In the genomic region with DNA sequence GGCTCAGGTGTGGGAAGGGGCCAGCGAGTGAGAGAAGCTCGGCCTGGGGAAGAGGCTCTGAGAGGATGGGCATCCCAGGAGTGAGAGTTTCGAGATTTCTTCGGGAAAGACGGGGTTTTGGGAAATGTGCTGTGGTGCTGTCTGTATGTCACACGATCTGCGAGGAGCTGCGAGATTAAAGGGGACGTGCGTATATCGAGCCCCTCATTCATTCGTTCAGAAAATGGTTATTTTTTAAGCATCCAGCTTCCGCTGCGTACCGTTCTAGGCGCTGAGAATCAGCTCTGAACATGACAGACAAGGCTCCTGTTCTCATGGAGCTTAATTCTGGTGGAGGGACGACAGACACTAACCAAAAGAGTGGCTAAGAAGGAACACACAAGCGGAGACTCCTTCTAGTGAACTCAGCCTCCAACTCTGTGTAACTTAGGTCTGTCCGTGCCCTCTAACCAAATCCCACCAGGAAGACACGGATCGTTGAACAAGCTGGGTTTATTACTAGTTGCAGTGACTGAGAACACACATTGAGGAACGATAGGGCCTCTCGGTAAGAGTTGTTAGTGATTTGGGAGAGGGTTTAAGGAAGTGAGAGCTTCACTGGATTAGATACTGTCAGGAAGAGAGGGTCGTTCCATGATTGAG, we compare ENCODE assay signal across 1 cellular context.
TF ChIP-seq lines count a peak whose summit lies in the region.

No MANE protein-coding gene starts in this region.

TF ChIP-seq in HepG2, 621 proteins besides CTCF, POLR2A, EP300 and RAD21 (continued from another document and continues in another):
- TF ChIP-seq, protein P1, sequence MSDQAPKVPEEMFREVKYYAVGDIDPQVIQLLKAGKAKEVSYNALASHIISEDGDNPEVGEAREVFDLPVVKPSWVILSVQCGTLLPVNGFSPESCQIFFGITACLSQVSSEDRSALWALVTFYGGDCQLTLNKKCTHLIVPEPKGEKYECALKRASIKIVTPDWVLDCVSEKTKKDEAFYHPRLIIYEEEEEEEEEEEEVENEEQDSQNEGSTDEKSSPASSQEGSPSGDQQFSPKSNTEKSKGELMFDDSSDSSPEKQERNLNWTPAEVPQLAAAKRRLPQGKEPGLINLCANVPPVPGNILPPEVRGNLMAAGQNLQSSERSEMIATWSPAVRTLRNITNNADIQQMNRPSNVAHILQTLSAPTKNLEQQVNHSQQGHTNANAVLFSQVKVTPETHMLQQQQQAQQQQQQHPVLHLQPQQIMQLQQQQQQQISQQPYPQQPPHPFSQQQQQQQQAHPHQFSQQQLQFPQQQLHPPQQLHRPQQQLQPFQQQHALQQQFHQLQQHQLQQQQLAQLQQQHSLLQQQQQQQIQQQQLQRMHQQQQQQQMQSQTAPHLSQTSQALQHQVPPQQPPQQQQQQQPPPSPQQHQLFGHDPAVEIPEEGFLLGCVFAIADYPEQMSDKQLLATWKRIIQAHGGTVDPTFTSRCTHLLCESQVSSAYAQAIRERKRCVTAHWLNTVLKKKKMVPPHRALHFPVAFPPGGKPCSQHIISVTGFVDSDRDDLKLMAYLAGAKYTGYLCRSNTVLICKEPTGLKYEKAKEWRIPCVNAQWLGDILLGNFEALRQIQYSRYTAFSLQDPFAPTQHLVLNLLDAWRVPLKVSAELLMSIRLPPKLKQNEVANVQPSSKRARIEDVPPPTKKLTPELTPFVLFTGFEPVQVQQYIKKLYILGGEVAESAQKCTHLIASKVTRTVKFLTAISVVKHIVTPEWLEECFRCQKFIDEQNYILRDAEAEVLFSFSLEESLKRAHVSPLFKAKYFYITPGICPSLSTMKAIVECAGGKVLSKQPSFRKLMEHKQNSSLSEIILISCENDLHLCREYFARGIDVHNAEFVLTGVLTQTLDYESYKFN (CRISPR knock-in tag; conservative IDR thresholded peaks at IDR 0.05), result no peak
- TF ChIP-seq, protein P2, sequence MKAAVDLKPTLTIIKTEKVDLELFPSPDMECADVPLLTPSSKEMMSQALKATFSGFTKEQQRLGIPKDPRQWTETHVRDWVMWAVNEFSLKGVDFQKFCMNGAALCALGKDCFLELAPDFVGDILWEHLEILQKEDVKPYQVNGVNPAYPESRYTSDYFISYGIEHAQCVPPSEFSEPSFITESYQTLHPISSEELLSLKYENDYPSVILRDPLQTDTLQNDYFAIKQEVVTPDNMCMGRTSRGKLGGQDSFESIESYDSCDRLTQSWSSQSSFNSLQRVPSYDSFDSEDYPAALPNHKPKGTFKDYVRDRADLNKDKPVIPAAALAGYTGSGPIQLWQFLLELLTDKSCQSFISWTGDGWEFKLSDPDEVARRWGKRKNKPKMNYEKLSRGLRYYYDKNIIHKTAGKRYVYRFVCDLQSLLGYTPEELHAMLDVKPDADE (CRISPR knock-in tag; IDR thresholded peaks at IDR 0.05), result no peak
- no peak for TF ChIP-seq CREB1 (IDR thresholded peaks at IDR 0.05)
- TF ChIP-seq CREB1 (CRISPR knock-in tag; IDR thresholded peaks at IDR 0.05), result peak; percentile 51; the same call in 1 of the 2 replicates
- TF ChIP-seq CEBPB (IDR thresholded peaks at IDR 0.05; ENCODE audit: borderline replicate concordance, low read depth, low read length), result no peak
- no peak for TF ChIP-seq ZNF253 (CRISPR knock-in tag; IDR thresholded peaks at IDR 0.05; ENCODE audit: borderline replicate concordance)
- no peak for TF ChIP-seq HOXD1 (CRISPR knock-in tag; IDR thresholded peaks at IDR 0.05)
- TF ChIP-seq ZKSCAN1 (IDR thresholded peaks at IDR 0.05; ENCODE audit: low read length), result no peak
- no peak for TF ChIP-seq ZNF589 (CRISPR knock-in tag; conservative IDR thresholded peaks at IDR 0.05)
- TF ChIP-seq, protein P3, sequence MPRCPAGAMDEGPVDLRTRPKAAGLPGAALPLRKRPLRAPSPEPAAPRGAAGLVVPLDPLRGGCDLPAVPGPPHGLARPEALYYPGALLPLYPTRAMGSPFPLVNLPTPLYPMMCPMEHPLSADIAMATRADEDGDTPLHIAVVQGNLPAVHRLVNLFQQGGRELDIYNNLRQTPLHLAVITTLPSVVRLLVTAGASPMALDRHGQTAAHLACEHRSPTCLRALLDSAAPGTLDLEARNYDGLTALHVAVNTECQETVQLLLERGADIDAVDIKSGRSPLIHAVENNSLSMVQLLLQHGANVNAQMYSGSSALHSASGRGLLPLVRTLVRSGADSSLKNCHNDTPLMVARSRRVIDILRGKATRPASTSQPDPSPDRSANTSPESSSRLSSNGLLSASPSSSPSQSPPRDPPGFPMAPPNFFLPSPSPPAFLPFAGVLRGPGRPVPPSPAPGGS (CRISPR knock-in tag; IDR thresholded peaks at IDR 0.05), result no peak
- peak; percentile 77; the same call in 1 of the 2 replicates for TF ChIP-seq ZNF230 (CRISPR knock-in tag; IDR thresholded peaks at IDR 0.05)
- TF ChIP-seq, protein P4, sequence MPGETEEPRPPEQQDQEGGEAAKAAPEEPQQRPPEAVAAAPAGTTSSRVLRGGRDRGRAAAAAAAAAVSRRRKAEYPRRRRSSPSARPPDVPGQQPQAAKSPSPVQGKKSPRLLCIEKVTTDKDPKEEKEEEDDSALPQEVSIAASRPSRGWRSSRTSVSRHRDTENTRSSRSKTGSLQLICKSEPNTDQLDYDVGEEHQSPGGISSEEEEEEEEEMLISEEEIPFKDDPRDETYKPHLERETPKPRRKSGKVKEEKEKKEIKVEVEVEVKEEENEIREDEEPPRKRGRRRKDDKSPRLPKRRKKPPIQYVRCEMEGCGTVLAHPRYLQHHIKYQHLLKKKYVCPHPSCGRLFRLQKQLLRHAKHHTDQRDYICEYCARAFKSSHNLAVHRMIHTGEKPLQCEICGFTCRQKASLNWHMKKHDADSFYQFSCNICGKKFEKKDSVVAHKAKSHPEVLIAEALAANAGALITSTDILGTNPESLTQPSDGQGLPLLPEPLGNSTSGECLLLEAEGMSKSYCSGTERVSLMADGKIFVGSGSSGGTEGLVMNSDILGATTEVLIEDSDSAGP (CRISPR knock-in tag; IDR thresholded peaks at IDR 0.05; ENCODE audit: borderline replicate concordance), result peak; percentile 80
- no peak for TF ChIP-seq GTF3A (CRISPR knock-in tag; conservative IDR thresholded peaks at IDR 0.05)
- TF ChIP-seq ETV5 (CRISPR knock-in tag; IDR thresholded peaks at IDR 0.05; ENCODE audit: borderline replicate concordance), result no peak
- TF ChIP-seq PTBP1 (IDR thresholded peaks at IDR 0.05; ENCODE audit: low read depth, low read length, poor library complexity, severe bottlenecking), result no peak
- no peak for TF ChIP-seq ZNF572 (CRISPR knock-in tag; IDR thresholded peaks at IDR 0.05)
- TF ChIP-seq ZNF878 (CRISPR knock-in tag; IDR thresholded peaks at IDR 0.05), result no peak
- no peak for TF ChIP-seq SRF (IDR thresholded peaks at IDR 0.05; ENCODE audit: low read depth, low read length)
- no peak for TF ChIP-seq CAMTA2 (CRISPR knock-in tag; IDR thresholded peaks at IDR 0.05; ENCODE audit: borderline replicate concordance)
- TF ChIP-seq, protein P5, sequence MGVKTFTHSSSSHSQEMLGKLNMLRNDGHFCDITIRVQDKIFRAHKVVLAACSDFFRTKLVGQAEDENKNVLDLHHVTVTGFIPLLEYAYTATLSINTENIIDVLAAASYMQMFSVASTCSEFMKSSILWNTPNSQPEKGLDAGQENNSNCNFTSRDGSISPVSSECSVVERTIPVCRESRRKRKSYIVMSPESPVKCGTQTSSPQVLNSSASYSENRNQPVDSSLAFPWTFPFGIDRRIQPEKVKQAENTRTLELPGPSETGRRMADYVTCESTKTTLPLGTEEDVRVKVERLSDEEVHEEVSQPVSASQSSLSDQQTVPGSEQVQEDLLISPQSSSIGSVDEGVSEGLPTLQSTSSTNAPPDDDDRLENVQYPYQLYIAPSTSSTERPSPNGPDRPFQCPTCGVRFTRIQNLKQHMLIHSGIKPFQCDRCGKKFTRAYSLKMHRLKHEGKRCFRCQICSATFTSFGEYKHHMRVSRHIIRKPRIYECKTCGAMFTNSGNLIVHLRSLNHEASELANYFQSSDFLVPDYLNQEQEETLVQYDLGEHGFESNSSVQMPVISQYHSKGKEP (CRISPR knock-in tag; IDR thresholded peaks at IDR 0.05), result 0 out of 2 replicates have a peak, but pooled peaks have one; percentile 26
- no peak for TF ChIP-seq ZNF282 (IDR thresholded peaks at IDR 0.05; ENCODE audit: partially characterized antibody)
- TF ChIP-seq NFKB2 (CRISPR knock-in tag; IDR thresholded peaks at IDR 0.05; ENCODE audit: borderline replicate concordance), result no peak
- TF ChIP-seq SRSF4 (IDR thresholded peaks at IDR 0.05; ENCODE audit: low read depth, low read length, poor library complexity, severe bottlenecking), result no peak
- TF ChIP-seq, protein P6, sequence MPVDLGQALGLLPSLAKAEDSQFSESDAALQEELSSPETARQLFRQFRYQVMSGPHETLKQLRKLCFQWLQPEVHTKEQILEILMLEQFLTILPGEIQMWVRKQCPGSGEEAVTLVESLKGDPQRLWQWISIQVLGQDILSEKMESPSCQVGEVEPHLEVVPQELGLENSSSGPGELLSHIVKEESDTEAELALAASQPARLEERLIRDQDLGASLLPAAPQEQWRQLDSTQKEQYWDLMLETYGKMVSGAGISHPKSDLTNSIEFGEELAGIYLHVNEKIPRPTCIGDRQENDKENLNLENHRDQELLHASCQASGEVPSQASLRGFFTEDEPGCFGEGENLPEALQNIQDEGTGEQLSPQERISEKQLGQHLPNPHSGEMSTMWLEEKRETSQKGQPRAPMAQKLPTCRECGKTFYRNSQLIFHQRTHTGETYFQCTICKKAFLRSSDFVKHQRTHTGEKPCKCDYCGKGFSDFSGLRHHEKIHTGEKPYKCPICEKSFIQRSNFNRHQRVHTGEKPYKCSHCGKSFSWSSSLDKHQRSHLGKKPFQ (CRISPR knock-in tag; IDR thresholded peaks at IDR 0.05; ENCODE audit: insufficient replicate concordance), result no peak
- TF ChIP-seq MAZ (IDR thresholded peaks at IDR 0.05; ENCODE audit: borderline replicate concordance, low read depth, low read length), result no peak
- no peak; the same call in 1 of the 2 replicates for TF ChIP-seq MAZ (CRISPR knock-in tag; IDR thresholded peaks at IDR 0.05; ENCODE audit: low read depth)
- no peak for TF ChIP-seq SP1 (IDR thresholded peaks at IDR 0.05)
- 0 out of 2 replicates have a peak, but pooled peaks have one; percentile 2 for TF ChIP-seq SP1 (CRISPR knock-in tag; IDR thresholded peaks at IDR 0.05)
- no peak for TF ChIP-seq DMAP1 (CRISPR knock-in tag; IDR thresholded peaks at IDR 0.05)
- TF ChIP-seq, protein P7, sequence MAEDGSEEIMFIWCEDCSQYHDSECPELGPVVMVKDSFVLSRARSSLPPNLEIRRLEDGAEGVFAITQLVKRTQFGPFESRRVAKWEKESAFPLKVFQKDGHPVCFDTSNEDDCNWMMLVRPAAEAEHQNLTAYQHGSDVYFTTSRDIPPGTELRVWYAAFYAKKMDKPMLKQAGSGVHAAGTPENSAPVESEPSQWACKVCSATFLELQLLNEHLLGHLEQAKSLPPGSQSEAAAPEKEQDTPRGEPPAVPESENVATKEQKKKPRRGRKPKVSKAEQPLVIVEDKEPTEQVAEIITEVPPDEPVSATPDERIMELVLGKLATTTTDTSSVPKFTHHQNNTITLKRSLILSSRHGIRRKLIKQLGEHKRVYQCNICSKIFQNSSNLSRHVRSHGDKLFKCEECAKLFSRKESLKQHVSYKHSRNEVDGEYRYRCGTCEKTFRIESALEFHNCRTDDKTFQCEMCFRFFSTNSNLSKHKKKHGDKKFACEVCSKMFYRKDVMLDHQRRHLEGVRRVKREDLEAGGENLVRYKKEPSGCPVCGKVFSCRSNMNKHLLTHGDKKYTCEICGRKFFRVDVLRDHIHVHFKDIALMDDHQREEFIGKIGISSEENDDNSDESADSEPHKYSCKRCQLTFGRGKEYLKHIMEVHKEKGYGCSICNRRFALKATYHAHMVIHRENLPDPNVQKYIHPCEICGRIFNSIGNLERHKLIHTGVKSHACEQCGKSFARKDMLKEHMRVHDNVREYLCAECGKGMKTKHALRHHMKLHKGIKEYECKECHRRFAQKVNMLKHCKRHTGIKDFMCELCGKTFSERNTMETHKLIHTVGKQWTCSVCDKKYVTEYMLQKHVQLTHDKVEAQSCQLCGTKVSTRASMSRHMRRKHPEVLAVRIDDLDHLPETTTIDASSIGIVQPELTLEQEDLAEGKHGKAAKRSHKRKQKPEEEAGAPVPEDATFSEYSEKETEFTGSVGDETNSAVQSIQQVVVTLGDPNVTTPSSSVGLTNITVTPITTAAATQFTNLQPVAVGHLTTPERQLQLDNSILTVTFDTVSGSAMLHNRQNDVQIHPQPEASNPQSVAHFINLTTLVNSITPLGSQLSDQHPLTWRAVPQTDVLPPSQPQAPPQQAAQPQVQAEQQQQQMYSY (CRISPR knock-in tag; IDR thresholded peaks at IDR 0.05), result no peak
- TF ChIP-seq, protein P8, sequence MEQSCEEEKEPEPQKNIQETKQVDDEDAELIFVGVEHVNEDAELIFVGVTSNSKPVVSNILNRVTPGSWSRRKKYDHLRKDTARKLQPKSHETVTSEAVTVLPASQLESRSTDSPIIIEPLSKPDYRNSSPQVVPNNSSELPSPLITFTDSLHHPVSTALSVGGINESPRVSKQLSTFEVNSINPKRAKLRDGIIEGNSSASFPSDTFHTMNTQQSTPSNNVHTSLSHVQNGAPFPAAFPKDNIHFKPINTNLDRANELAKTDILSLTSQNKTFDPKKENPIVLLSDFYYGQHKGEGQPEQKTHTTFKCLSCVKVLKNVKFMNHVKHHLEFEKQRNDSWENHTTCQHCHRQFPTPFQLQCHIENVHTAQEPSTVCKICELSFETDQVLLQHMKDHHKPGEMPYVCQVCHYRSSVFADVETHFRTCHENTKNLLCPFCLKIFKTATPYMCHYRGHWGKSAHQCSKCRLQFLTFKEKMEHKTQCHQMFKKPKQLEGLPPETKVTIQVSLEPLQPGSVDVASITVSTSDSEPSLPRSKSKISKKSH (CRISPR knock-in tag; IDR thresholded peaks at IDR 0.05; ENCODE audit: borderline replicate concordance), result no peak
- no peak for TF ChIP-seq NCOA2 (CRISPR knock-in tag; IDR thresholded peaks at IDR 0.05)
- TF ChIP-seq, protein P9, sequence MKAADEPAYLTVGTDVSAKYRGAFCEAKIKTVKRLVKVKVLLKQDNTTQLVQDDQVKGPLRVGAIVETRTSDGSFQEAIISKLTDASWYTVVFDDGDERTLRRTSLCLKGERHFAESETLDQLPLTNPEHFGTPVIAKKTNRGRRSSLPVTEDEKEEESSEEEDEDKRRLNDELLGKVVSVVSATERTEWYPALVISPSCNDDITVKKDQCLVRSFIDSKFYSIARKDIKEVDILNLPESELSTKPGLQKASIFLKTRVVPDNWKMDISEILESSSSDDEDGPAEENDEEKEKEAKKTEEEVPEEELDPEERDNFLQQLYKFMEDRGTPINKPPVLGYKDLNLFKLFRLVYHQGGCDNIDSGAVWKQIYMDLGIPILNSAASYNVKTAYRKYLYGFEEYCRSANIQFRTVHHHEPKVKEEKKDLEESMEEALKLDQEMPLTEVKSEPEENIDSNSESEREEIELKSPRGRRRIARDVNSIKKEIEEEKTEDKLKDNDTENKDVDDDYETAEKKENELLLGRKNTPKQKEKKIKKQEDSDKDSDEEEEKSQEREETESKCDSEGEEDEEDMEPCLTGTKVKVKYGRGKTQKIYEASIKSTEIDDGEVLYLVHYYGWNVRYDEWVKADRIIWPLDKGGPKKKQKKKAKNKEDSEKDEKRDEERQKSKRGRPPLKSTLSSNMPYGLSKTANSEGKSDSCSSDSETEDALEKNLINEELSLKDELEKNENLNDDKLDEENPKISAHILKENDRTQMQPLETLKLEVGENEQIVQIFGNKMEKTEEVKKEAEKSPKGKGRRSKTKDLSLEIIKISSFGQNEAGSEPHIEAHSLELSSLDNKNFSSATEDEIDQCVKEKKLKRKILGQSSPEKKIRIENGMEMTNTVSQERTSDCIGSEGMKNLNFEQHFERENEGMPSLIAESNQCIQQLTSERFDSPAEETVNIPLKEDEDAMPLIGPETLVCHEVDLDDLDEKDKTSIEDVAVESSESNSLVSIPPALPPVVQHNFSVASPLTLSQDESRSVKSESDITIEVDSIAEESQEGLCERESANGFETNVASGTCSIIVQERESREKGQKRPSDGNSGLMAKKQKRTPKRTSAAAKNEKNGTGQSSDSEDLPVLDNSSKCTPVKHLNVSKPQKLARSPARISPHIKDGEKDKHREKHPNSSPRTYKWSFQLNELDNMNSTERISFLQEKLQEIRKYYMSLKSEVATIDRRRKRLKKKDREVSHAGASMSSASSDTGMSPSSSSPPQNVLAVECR (CRISPR knock-in tag; IDR thresholded peaks at IDR 0.05; ENCODE audit: borderline replicate concordance), result no peak
- no peak for TF ChIP-seq ZNF557 (CRISPR knock-in tag; IDR thresholded peaks at IDR 0.05)
- no peak for TF ChIP-seq ZNF432 (CRISPR knock-in tag; IDR thresholded peaks at IDR 0.05; ENCODE audit: borderline replicate concordance)
- TF ChIP-seq SAP130 (CRISPR knock-in tag; IDR thresholded peaks at IDR 0.05; ENCODE audit: low read depth), result peak; percentile 23
